Comparison of ENCODE assay signal across 6 cellular contexts in the genomic region with DNA sequence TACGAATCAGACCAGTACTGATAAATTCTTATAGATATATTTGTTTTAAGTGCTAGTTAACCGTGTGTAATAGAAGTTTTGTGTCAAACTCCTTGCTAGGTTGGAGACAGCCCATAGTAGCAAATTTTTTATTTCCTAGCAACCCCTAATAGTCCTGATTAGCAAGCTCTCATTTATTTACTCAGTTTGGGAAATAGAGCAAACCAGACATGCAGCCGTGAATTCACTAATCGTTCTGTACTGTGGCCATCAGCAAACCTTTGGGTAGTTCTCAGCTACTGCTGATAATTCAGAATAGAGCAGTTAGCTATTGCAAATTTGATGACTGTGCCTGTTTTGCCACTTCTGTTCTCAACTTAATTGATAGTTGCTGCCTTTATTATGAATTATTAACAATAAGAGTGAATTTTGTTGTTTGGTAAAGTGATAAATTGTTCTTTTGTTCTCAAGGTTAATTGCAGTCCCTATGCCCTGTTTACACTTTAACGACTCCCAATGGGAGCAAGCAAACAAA.
"Had no signal": no experiment of that assay in that cellular context is flagged by ENCODE, and none has a peak within 500 bp of the region (broad histone marks: within the 10 kb centered on the region; RNA-seq: fewer than 3 reads in every experiment).

No MANE protein-coding gene starts in this region.

- H3K4me3 ChIP-seq: K562 had no signal

- ATAC-seq: K562 had no signal

- DNase-seq: IMR-90, KBM-7, KG1 had no signal

- FAIRE-seq: HTR-8/SVneo, K562 had no signal

- H3K27ac ChIP-seq: HL-60 had no signal
